ENCODE assay signal across 1 cellular context in the genomic region with DNA sequence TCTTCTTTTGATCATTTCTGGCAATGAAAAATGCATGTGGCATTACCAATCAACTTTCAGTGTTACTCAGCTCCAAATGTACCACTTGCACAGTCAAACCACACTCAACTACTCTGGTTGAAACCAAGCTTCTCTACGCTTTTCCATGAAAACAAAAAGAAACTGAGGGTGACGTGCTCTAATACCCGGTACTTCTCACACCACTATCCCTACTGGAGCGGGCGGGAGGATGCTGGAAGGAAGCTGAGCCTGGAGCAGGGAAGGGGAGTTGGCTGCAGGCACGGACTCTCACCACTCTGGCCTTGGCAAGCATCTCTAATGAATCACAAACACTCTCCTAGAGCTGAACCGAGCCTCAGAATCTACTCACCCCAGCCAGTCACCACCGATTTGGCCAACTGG.
TF ChIP-seq lines count a peak whose summit lies in the region.

No MANE protein-coding gene starts in this region.

TF ChIP-seq in IMR-90, 13 proteins besides CTCF, POLR2A, EP300 and RAD21:
- TF ChIP-seq BHLHE40 (IDR thresholded peaks at IDR 0.05; ENCODE audit: low read depth, low read length) (no peak), RFX5 (IDR thresholded peaks at IDR 0.05; ENCODE audit: low read depth, low read length) (no peak), RCOR1 (IDR thresholded peaks at IDR 0.05; ENCODE audit: insufficient replicate concordance, low read length) (no peak), MXI1 (IDR thresholded peaks at IDR 0.05; ENCODE audit: borderline replicate concordance, low read depth, low read length) (no peak), CHD1 (IDR thresholded peaks at IDR 0.05; ENCODE audit: low read depth, low read length) (no peak), CEBPB (IDR thresholded peaks at IDR 0.05; ENCODE audit: low read depth, low read length) (no peak), MAFK (IDR thresholded peaks at IDR 0.05; ENCODE audit: low read depth, low read length) (no peak), FOS (IDR thresholded peaks at IDR 0.05; ENCODE audit: low read depth, low read length) (no peak), SMC3 (IDR thresholded peaks at IDR 0.05; ENCODE audit: low read depth, low read length) (no peak), MAZ (IDR thresholded peaks at IDR 0.05; ENCODE audit: borderline replicate concordance, low read depth, low read length) (no peak), NFE2L2 (IDR thresholded peaks at IDR 0.05; ENCODE audit: low read depth, low read length) (no peak)
- TF ChIP-seq, protein P1, sequence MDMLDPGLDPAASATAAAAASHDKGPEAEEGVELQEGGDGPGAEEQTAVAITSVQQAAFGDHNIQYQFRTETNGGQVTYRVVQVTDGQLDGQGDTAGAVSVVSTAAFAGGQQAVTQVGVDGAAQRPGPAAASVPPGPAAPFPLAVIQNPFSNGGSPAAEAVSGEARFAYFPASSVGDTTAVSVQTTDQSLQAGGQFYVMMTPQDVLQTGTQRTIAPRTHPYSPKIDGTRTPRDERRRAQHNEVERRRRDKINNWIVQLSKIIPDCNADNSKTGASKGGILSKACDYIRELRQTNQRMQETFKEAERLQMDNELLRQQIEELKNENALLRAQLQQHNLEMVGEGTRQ (IDR thresholded peaks at IDR 0.05; ENCODE audit: low read depth, low read length): no peak
- TF ChIP-seq, protein P2, sequence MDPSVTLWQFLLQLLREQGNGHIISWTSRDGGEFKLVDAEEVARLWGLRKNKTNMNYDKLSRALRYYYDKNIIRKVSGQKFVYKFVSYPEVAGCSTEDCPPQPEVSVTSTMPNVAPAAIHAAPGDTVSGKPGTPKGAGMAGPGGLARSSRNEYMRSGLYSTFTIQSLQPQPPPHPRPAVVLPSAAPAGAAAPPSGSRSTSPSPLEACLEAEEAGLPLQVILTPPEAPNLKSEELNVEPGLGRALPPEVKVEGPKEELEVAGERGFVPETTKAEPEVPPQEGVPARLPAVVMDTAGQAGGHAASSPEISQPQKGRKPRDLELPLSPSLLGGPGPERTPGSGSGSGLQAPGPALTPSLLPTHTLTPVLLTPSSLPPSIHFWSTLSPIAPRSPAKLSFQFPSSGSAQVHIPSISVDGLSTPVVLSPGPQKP (IDR thresholded peaks at IDR 0.05; ENCODE audit: borderline replicate concordance, low read depth, low read length): no peak
